10 cellular contexts compared by ENCODE assay signal in genomic region chr1:1401457-1402010, GRCh38. TPM values are rescaled to one million over a fixed set of nuclear protein-coding genes. Genes with fewer than 3 reads are reported as not detected.
DNase-seq lines count a peak whose midpoint lies in the region; ATAC-seq and TF ChIP-seq lines count a peak whose summit lies in the region.
"Had no signal": no experiment of that assay in that cellular context is flagged by ENCODE, and none has a peak within 500 bp of the region (broad histone marks: within the 10 kb centered on the region; RNA-seq: fewer than 3 reads in every experiment).

No MANE protein-coding gene starts in this region.

- DNase-seq in DND-41, result no peak
- no peak for DNase-seq in Karpas-422
- DNase-seq in adrenal gland, result no peak
- DNase-seq in neural progenitor cell (ENCODE audit: low spot score), result no peak
- DNase-seq in foreskin melanocyte, result no peak
- no peak for DNase-seq in BE2C
- no peak for DNase-seq in caudate nucleus (lab: John Stamatoyannopoulos, UW)
- DNase-seq: NCI-H187 treated with DMSO at 0.1 percent for 48 hours, uterus had no signal

- no peak overlapping the region for H3K27ac Mint-ChIP-seq in neural progenitor cell
- H3K27ac Mint-ChIP-seq: memory B cell had no signal

- H2AFZ ChIP-seq in DND-41 (ENCODE audit: low read depth, low read length) (no peak overlapping the region), Karpas-422 (ENCODE audit: low read length) (no peak overlapping the region), neural progenitor cell (replicated peaks) (no peak overlapping the region)

- peaks cover 53% of the 10 kb centered on the region for H3F3A ChIP-seq in neural progenitor cell (ENCODE audit: low read depth)

- H3K9me2 ChIP-seq in Karpas-422 (replicated peaks; ENCODE audit: insufficient read depth, low read length), result no peaks in the 10 kb centered on the region

- peak overlapping the region; percentile 98; the same call in 1 of the 2 replicates for H3K4me2 ChIP-seq in DND-41 (ENCODE audit: insufficient read depth, low read length)
- peak overlapping the region; percentile 76 for H3K4me2 ChIP-seq in Karpas-422 (ENCODE audit: low read depth, low read length, poor library complexity, severe bottlenecking)
- no peak overlapping the region for H3K4me2 ChIP-seq in neural progenitor cell

- H3K4me3 ChIP-seq in DND-41 (ENCODE audit: low read depth in 1 of 2, low read length in 2 of 2), result peak overlapping the region in 1 of 2 experiments; percentile 94; a peak in 2 of 4 replicates
- H3K4me3 ChIP-seq in Karpas-422 (ENCODE audit: low read length), result peak overlapping the region; percentile 96; the same call in 1 of the 2 replicates
- H3K4me3 ChIP-seq in adrenal gland, result no peak overlapping the region
- H3K4me3 ChIP-seq in neural progenitor cell, result no peak overlapping the region
- no peak overlapping the region for H3K4me3 ChIP-seq in BE2C (ENCODE audit: low read depth, low read length)
- H3K4me3 ChIP-seq: uterus had no signal

- H3K9me3 Mint-ChIP-seq in neural progenitor cell, result no peaks in the 10 kb centered on the region
- H3K9me3 Mint-ChIP-seq: memory B cell had no signal

- peaks cover 27% of the 10 kb centered on the region for H3K4me1 Mint-ChIP-seq in neural progenitor cell

- H3K36me3 ChIP-seq in DND-41 (ENCODE audit: insufficient read depth, low read length) (peaks cover 81% of the 10 kb centered on the region), Karpas-422 (ENCODE audit: insufficient read depth, low read length) (peaks cover 44% of the 10 kb centered on the region), adrenal gland (replicated peaks in 1 of 2) (peaks cover 0 to 68% of the 10 kb centered on the region in 2 donors), neural progenitor cell (peaks cover 10% of the 10 kb centered on the region), BE2C (peaks cover 72% of the 10 kb centered on the region)
- H3K36me3 ChIP-seq: uterus had no signal

- peak overlapping the region; percentile 71 for H3K9ac ChIP-seq in DND-41 (ENCODE audit: low read depth, low read length)
- peak overlapping the region; percentile 96 for H3K9ac ChIP-seq in Karpas-422 (ENCODE audit: low read length)
- H3K9ac ChIP-seq in neural progenitor cell, result no peak overlapping the region

- no peak for ATAC-seq in DND-41 (ENCODE audit: insufficient read depth, low read depth)

- peaks cover 40% of the 10 kb centered on the region for H4K20me1 ChIP-seq in DND-41 (ENCODE audit: insufficient read depth, low read length)
- H4K20me1 ChIP-seq in Karpas-422 (ENCODE audit: insufficient read depth, low read depth, low read length), result peaks cover 16% of the 10 kb centered on the region; the same call in 1 of the 2 replicates
- H4K20me1 ChIP-seq in neural progenitor cell (ENCODE audit: low read depth), result peaks cover 22% of the 10 kb centered on the region

- H3K79me2 ChIP-seq in DND-41 (ENCODE audit: insufficient read depth, low read length), result peaks cover 87% of the 10 kb centered on the region
- peaks cover 68% of the 10 kb centered on the region for H3K79me2 ChIP-seq in Karpas-422 (ENCODE audit: low read length)
- H3K79me2 ChIP-seq in neural progenitor cell (ENCODE audit: low read depth), result peaks cover 74% of the 10 kb centered on the region

- H3K4me1 ChIP-seq in DND-41 (ENCODE audit: insufficient read depth, low read length), result peaks cover 66% of the 10 kb centered on the region
- H3K4me1 ChIP-seq in Karpas-422 (ENCODE audit: low read length), result peaks cover 45% of the 10 kb centered on the region
- peaks cover 27 to 39% of the 10 kb centered on the region in 2 donors for H3K4me1 ChIP-seq in adrenal gland (replicated peaks in 1 of 2)
- peaks cover 19% of the 10 kb centered on the region for H3K4me1 ChIP-seq in neural progenitor cell
- no peaks in the 10 kb centered on the region; the same call in 1 of the 2 replicates for H3K4me1 ChIP-seq in BE2C

- peaks cover 8% of the 10 kb centered on the region for H3K27me3 Mint-ChIP-seq in neural progenitor cell (ENCODE audit: insufficient read depth, low read depth)
- H3K27me3 Mint-ChIP-seq: memory B cell had no signal

- H3K4me3 Mint-ChIP-seq in neural progenitor cell, result peak overlapping the region; percentile 96

- WGBS in adrenal gland, 4 donors, result 74 to 81% (median 78%) methylated on average over 6 to 7 of the region's 7 CpGs

- intact Hi-C loops in adrenal gland (cut with DNase I), result no loop called here

- no peak overlapping the region; the same call in 1 of the 2 replicates for H3K27ac ChIP-seq in DND-41 (ENCODE audit: low read length)
- no peak overlapping the region for H3K27ac ChIP-seq in Karpas-422 (ENCODE audit: low read length)
- peak overlapping the region in 3 of 5 donors; percentile 26 to 86 (median 68) for H3K27ac ChIP-seq in adrenal gland
- no peak overlapping the region for H3K27ac ChIP-seq in neural progenitor cell
- H3K27ac ChIP-seq in caudate nucleus (ENCODE audit: low read depth, low read length), result no peak overlapping the region
- H3K27ac ChIP-seq: uterus had no signal

- no peaks in the 10 kb centered on the region for H3K27me3 ChIP-seq in DND-41 (ENCODE audit: insufficient read depth, low read length, poor library complexity)
- no peaks in the 10 kb centered on the region for H3K27me3 ChIP-seq in Karpas-422 (ENCODE audit: low read length)
- H3K27me3 ChIP-seq in adrenal gland, result no peaks in the 10 kb centered on the region
- H3K27me3 ChIP-seq in neural progenitor cell, result no peaks in the 10 kb centered on the region
- no peaks in the 10 kb centered on the region for H3K27me3 ChIP-seq in BE2C
- H3K27me3 ChIP-seq: uterus had no signal

- TF ChIP-seq CTCF in DND-41 (IDR thresholded peaks at IDR 0.05; ENCODE audit: borderline replicate concordance, extremely low read depth, low read length, poor library complexity, severe bottlenecking), result no peak
- TF ChIP-seq CTCF in adrenal gland (IDR thresholded peaks at IDR 0.05), result no peak
- no peak for TF ChIP-seq CTCF in neural progenitor cell (IDR thresholded peaks at IDR 0.05)
- no peak for TF ChIP-seq CTCF in BE2C (IDR thresholded peaks at IDR 0.05; ENCODE audit: low read depth, low read length)

- H3K36me3 Mint-ChIP-seq in neural progenitor cell, result peaks cover 30% of the 10 kb centered on the region

- no peak for TF ChIP-seq POLR2A in adrenal gland (IDR thresholded peaks at IDR 0.05)

- no peaks in the 10 kb centered on the region for H3K9me3 ChIP-seq in DND-41 (ENCODE audit: insufficient read depth, low read length, severe bottlenecking)
- no peaks in the 10 kb centered on the region for H3K9me3 ChIP-seq in Karpas-422 (ENCODE audit: low read length)
- no peaks in the 10 kb centered on the region for H3K9me3 ChIP-seq in adrenal gland (replicated peaks in 1 of 3)
- H3K9me3 ChIP-seq in neural progenitor cell (ENCODE audit: low read depth), result no peaks in the 10 kb centered on the region
- H3K9me3 ChIP-seq in BE2C, result no peaks in the 10 kb centered on the region
- H3K9me3 ChIP-seq: uterus had no signal

RNA-seq across cellular contexts. Expression of gene CCNL2, which starts 2.4 kb away (rescaled TPM):
- 97.9 and 152 TPM in 2 replicates for total RNA-seq in Karpas-422 (2014; rRNA removed; shearing (Covaris generic); ENCODE audit: low replicate concordance)
- 100 to 1,000 TPM in 6 of 8 donors, 10 to 100 TPM in 2; 53.4 to 264 (median 148) TPM for total RNA-seq in adrenal gland
- polyA plus RNA-seq in adrenal gland, result 100 to 1,000 TPM in 2 of 3 donors, 10 to 100 TPM in 1; 65.2 to 893 (median 593) TPM
- 143 and 198 TPM in 2 replicates for total RNA-seq in neural progenitor cell (ENCODE audit: low replicate concordance)
- 491 TPM for polyA plus RNA-seq in BE2C (2012; ENCODE audit: insufficient read depth, insufficient read length, low read depth)

RNA-seq across cellular contexts. Expression of gene MRPL20, which starts 5.6 kb away (rescaled TPM):
- 136 and 151 TPM in 2 replicates for total RNA-seq in Karpas-422 (2014; rRNA removed; shearing (Covaris generic); ENCODE audit: low replicate concordance)
- total RNA-seq in adrenal gland (100 to 1,000 TPM in 7 of 8 donors, 10 to 100 TPM in 1; 98.9 to 276 (median 158) TPM), neural progenitor cell (ENCODE audit: low replicate concordance) (89.0 and 96.1 TPM in 2 replicates)
- polyA plus RNA-seq in adrenal gland, result 100 to 1,000 TPM; 116 to 175 (median 134) TPM
- 709 TPM for polyA plus RNA-seq in BE2C (2012; ENCODE audit: insufficient read depth, insufficient read length, low read depth)

RNA-seq across cellular contexts. Expression of gene ANKRD65, which starts 19.5 kb away (rescaled TPM):
- not detected in 2 replicates for total RNA-seq in Karpas-422 (2014; rRNA removed; shearing (Covaris generic); ENCODE audit: low replicate concordance)
- total RNA-seq in adrenal gland (1 to 10 TPM in 5 of 8 donors, under 1 TPM in 3; 0.39 to 2.6 (median 1.6) TPM), neural progenitor cell (ENCODE audit: low replicate concordance) (0.15 and 1.7 TPM in 2 replicates)
- polyA plus RNA-seq in adrenal gland, result 1 to 10 TPM in 2 of 3 donors, under 1 TPM in 1; 0.53 to 3.4 (median 2.2) TPM
- polyA plus RNA-seq in BE2C (2012; ENCODE audit: insufficient read depth, insufficient read length, low read depth), result 0.36 TPM

RNA-seq across cellular contexts. Expression of gene AURKAIP1, which starts 26.5 kb away (rescaled TPM):
- total RNA-seq in Karpas-422 (2014; rRNA removed; shearing (Covaris generic); ENCODE audit: low replicate concordance), result 49.1 and 150 TPM in 2 replicates
- total RNA-seq in adrenal gland (100 to 1,000 TPM in 7 of 8 donors, 10 to 100 TPM in 1; 89.6 to 260 (median 161) TPM), neural progenitor cell (ENCODE audit: low replicate concordance) (26.4 and 82.2 TPM in 2 replicates)
- polyA plus RNA-seq in adrenal gland, result 100 to 1,000 TPM in 2 of 3 donors, 10 to 100 TPM in 1; 44.2 to 317 (median 226) TPM
- 640 TPM for polyA plus RNA-seq in BE2C (2012; ENCODE audit: insufficient read depth, insufficient read length, low read depth)

RNA-seq across cellular contexts. Expression of gene VWA1, which starts 34.0 kb away (rescaled TPM):
- not detected in 2 replicates for total RNA-seq in Karpas-422 (2014; rRNA removed; shearing (Covaris generic); ENCODE audit: low replicate concordance)
- total RNA-seq in adrenal gland (10 to 100 TPM; 14.8 to 49.0 (median 30.6) TPM), neural progenitor cell (ENCODE audit: low replicate concordance) (2.4 and 7.0 TPM in 2 replicates)
- 10 to 100 TPM in 2 of 3 donors, under 1 TPM in 1; 0.99 to 39.3 (median 25.9) TPM for polyA plus RNA-seq in adrenal gland
- 33.2 TPM for polyA plus RNA-seq in BE2C (2012; ENCODE audit: insufficient read depth, insufficient read length, low read depth)

Comparison
In these comparisons a context has a peak if more than half of its experiments do, and no peak if none do; other contexts are left out.
1. H3K27ac ChIP-seq: peak in adrenal gland (3 of 5); none in DND-41 (single experiment), Karpas-422 (single experiment), neural progenitor cell (single experiment) and caudate nucleus (single experiment).